1 cellular context compared by ENCODE assay signal in the genomic region with DNA sequence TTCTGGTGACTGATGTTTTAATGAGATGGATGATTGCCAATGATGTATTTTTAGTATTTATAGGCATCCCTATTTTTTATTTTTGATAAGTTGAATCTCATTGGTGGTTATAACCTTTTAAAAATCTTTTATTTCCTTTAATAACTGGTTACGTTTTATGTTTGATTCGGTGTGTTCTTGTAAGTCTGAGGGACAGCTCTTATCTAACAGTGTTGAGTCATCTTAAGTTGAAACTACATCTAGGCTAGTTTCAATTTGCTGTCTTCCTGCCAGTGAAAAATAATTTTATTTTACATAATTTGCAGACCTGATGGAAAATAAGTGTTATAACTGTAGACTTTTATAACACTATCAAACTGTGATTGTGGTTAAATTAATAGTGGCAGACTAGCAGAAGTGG.
A peak's percentile ranks its signal among the peaks of the same experiment; 100 is the strongest.
TF ChIP-seq lines count a peak whose summit lies in the region.

No MANE protein-coding gene starts in this region.

TF ChIP-seq in K562, 482 proteins besides CTCF, POLR2A, EP300 and RAD21 (continued from another document and continues in another):
- TF ChIP-seq, protein P1, sequence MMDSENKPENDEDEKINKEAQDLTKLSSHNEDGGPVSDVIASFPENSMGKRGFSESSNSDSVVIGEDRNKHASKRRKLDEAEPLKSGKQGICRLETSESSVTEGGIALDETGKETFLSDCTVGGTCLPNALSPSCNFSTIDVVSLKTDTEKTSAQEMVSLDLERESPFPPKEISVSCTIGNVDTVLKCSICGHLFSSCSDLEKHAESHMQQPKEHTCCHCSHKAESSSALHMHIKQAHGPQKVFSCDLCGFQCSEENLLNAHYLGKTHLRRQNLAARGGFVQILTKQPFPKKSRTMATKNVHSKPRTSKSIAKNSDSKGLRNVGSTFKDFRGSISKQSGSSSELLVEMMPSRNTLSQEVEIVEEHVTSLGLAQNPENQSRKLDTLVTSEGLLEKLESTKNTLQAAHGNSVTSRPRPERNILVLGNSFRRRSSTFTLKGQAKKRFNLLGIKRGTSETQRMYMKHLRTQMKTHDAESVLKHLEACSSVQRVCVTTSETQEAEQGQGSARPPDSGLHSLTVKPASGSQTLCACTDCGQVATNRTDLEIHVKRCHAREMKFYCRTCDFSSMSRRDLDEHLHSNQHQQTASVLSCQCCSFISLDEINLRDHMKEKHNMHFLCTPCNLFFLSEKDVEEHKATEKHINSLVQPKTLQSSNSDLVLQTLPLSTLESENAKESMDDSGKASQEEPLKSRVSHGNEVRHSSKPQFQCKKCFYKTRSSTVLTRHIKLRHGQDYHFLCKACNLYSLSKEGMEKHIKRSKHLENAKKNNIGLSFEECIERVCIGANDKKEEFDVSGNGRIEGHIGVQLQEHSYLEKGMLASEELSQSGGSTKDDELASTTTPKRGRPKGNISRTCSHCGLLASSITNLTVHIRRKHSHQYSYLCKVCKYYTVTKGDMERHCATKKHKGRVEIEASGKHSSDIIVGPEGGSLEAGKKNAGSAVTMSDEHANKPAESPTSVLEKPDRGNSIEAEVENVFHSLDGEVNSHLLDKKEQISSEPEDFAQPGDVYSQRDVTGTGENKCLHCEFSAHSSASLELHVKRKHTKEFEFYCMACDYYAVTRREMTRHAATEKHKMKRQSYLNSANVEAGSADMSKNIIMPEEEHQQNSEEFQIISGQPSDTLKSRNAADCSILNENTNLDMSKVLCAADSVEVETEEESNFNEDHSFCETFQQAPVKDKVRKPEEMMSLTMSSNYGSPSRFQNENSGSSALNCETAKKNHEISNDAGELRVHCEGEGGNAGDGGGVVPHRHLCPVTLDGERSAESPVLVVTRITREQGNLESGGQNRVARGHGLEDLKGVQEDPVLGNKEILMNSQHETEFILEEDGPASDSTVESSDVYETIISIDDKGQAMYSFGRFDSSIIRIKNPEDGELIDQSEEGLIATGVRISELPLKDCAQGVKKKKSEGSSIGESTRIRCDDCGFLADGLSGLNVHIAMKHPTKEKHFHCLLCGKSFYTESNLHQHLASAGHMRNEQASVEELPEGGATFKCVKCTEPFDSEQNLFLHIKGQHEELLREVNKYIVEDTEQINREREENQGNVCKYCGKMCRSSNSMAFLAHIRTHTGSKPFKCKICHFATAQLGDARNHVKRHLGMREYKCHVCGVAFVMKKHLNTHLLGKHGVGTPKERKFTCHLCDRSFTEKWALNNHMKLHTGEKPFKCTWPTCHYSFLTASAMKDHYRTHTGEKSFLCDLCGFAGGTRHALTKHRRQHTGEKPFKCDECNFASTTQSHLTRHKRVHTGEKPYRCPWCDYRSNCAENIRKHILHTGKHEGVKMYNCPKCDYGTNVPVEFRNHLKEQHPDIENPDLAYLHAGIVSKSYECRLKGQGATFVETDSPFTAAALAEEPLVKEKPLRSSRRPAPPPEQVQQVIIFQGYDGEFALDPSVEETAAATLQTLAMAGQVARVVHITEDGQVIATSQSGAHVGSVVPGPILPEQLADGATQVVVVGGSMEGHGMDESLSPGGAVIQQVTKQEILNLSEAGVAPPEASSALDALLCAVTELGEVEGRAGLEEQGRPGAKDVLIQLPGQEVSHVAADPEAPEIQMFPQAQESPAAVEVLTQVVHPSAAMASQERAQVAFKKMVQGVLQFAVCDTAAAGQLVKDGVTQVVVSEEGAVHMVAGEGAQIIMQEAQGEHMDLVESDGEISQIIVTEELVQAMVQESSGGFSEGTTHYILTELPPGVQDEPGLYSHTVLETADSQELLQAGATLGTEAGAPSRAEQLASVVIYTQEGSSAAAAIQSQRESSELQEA (IDR thresholded peaks at IDR 0.05; ENCODE audit: low read depth) = no peak
- TF ChIP-seq MCM3 (IDR thresholded peaks at IDR 0.05) (no peak), CSDE1 (IDR thresholded peaks at IDR 0.05) (no peak), ZNF282 (CRISPR knock-in tag; IDR thresholded peaks at IDR 0.05) (no peak), SMARCA4 (IDR thresholded peaks at IDR 0.05) (peak; percentile 85), PBX2 (CRISPR knock-in tag; IDR thresholded peaks at IDR 0.05; ENCODE audit: low read depth) (no peak), PBX2 (tag; conservative IDR thresholded peaks at IDR 0.05; ENCODE audit: low read depth) (peak; percentile 79), MECOM (CRISPR knock-in tag; IDR thresholded peaks at IDR 0.05) (0 out of 2 replicates have a peak, but pooled peaks have one; percentile 35), ZNF512 (tag; IDR thresholded peaks at IDR 0.05) (no peak), CEBPB (tag; IDR thresholded peaks at IDR 0.05) (peak; percentile 46; the same call in 1 of the 2 replicates), MEIS2 (IDR thresholded peaks at IDR 0.05; ENCODE audit: partially characterized antibody) (peak; percentile 67), ZBTB12 (CRISPR knock-in tag; IDR thresholded peaks at IDR 0.05) (no peak), KLF6 (CRISPR knock-in tag; IDR thresholded peaks at IDR 0.05; ENCODE audit: borderline replicate concordance) (no peak), ETV1 (tag; conservative IDR thresholded peaks at IDR 0.05; ENCODE audit: low read depth) (no peak), ZNF217 (CRISPR knock-in tag; IDR thresholded peaks at IDR 0.05) (no peak), ZNF12 (CRISPR knock-in tag; IDR thresholded peaks at IDR 0.05) (no peak), KLF13 (tag; IDR thresholded peaks at IDR 0.05; ENCODE audit: borderline replicate concordance, low read depth) (no peak), NFIC (IDR thresholded peaks at IDR 0.05) (peak; percentile 14; the same call in 1 of the 2 replicates), CCAR2 (IDR thresholded peaks at IDR 0.05; ENCODE audit: low read depth, low read length) (no peak), ZNF23 (CRISPR knock-in tag; IDR thresholded peaks at IDR 0.05) (no peak), ERF (CRISPR knock-in tag; IDR thresholded peaks at IDR 0.05) (no peak), POLR3A (IDR thresholded peaks at IDR 0.05; ENCODE audit: borderline replicate concordance, extremely low read depth, insufficient read depth, insufficient read length) (no peak), ZKSCAN1 (IDR thresholded peaks at IDR 0.05; ENCODE audit: low read depth, low read length) (no peak), TAF9B (IDR thresholded peaks at IDR 0.05; ENCODE audit: partially characterized antibody) (no peak), ZNF584 (CRISPR knock-in tag; IDR thresholded peaks at IDR 0.05; ENCODE audit: low read depth) (no peak), NONO (IDR thresholded peaks at IDR 0.05; ENCODE audit: low read depth in 2 of 2, low read length in 1 of 2) (no peak), HMG20A (CRISPR knock-in tag; conservative IDR thresholded peaks at IDR 0.05) (no peak), FOXJ2 (tag; IDR thresholded peaks at IDR 0.05) (no peak), CEBPG (CRISPR knock-in tag; IDR thresholded peaks at IDR 0.05) (no peak), CEBPG (tag; conservative IDR thresholded peaks at IDR 0.05 in 1 of 2, IDR thresholded peaks at IDR 0.05 in 1 of 2) (0 out of 4 replicates have a peak, but pooled peaks of 1 of the 2 experiments have one; percentile 19), ARID1B (IDR thresholded peaks at IDR 0.05) (peak; percentile 70), ZNF589 (CRISPR knock-in tag; IDR thresholded peaks at IDR 0.05; ENCODE audit: low read depth) (no peak), JUN (IDR thresholded peaks at IDR 0.05; ENCODE audit: borderline replicate concordance, low read depth, low read length) (peak; percentile 23; the same call in 1 of the 2 replicates), JUN (CRISPR knock-in tag; IDR thresholded peaks at IDR 0.05; ENCODE audit: borderline replicate concordance) (no peak), ZNF592 (IDR thresholded peaks at IDR 0.05) (0 out of 2 replicates have a peak, but pooled peaks have one; percentile 17), ATF7 (IDR thresholded peaks at IDR 0.05) (no peak)
- TF ChIP-seq, protein P2, sequence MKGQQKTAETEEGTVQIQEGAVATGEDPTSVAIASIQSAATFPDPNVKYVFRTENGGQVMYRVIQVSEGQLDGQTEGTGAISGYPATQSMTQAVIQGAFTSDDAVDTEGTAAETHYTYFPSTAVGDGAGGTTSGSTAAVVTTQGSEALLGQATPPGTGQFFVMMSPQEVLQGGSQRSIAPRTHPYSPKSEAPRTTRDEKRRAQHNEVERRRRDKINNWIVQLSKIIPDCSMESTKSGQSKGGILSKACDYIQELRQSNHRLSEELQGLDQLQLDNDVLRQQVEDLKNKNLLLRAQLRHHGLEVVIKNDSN (CRISPR knock-in tag; IDR thresholded peaks at IDR 0.05) = no peak
- TF ChIP-seq, protein P3, sequence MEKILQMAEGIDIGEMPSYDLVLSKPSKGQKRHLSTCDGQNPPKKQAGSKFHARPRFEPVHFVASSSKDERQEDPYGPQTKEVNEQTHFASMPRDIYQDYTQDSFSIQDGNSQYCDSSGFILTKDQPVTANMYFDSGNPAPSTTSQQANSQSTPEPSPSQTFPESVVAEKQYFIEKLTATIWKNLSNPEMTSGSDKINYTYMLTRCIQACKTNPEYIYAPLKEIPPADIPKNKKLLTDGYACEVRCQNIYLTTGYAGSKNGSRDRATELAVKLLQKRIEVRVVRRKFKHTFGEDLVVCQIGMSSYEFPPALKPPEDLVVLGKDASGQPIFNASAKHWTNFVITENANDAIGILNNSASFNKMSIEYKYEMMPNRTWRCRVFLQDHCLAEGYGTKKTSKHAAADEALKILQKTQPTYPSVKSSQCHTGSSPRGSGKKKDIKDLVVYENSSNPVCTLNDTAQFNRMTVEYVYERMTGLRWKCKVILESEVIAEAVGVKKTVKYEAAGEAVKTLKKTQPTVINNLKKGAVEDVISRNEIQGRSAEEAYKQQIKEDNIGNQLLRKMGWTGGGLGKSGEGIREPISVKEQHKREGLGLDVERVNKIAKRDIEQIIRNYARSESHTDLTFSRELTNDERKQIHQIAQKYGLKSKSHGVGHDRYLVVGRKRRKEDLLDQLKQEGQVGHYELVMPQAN (IDR thresholded peaks at IDR 0.05; ENCODE audit: borderline replicate concordance) = no peak
- TF ChIP-seq, protein P4, sequence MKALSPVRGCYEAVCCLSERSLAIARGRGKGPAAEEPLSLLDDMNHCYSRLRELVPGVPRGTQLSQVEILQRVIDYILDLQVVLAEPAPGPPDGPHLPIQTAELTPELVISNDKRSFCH (CRISPR knock-in tag; IDR thresholded peaks at IDR 0.05) = no peak
- TF ChIP-seq, protein P4 (tag; IDR thresholded peaks at IDR 0.05) = no peak
